In genomic region chr5:104778-105296, GRCh38 we compare ENCODE assay signal across 13 cellular contexts. TPM values are rescaled to one million over a fixed set of nuclear protein-coding genes. Genes with fewer than 3 reads are reported as not detected.
A peak's percentile ranks its signal among the peaks of the same experiment; 100 is the strongest.
DNase-seq lines count a peak whose midpoint lies in the region; ATAC-seq and TF ChIP-seq lines count a peak whose summit lies in the region.
"Had no signal": no experiment of that assay in that cellular context is flagged by ENCODE, and none has a peak within 500 bp of the region (broad histone marks: within the 10 kb centered on the region; RNA-seq: fewer than 3 reads in every experiment).

No MANE protein-coding gene starts in this region.

- H3K9me3 Mint-ChIP-seq in brain: no peaks in the 10 kb centered on the region
- peaks cover under 1% of the 10 kb centered on the region for H3K9me3 Mint-ChIP-seq in neural progenitor cell
- no peaks in the 10 kb centered on the region for H3K9me3 Mint-ChIP-seq in activated naive CD4-positive, alpha-beta T cell treated with anti-CD3 and anti-CD28 coated beads, Interleukin-2, amount 10 ng/mL, durations not matched to agents 7 days and 5 days

- DNase-seq in cardiac muscle cell (ENCODE audit: low read depth in 1 of 2, low spot score in 1 of 2) (no peak), left ventricle myocardium superior (no peak), neural progenitor cell (ENCODE audit: low spot score) (no peak), RPMI8226 (no peak)
- DNase-seq in activated naive CD4-positive, alpha-beta T cell treated with anti-CD3 and anti-CD28 coated beads, Interleukin-2, amount 10 ng/mL, durations not matched to agents 7 days and 5 days: no peak
- no peak for DNase-seq in activated effector memory CD4-positive, alpha-beta T cell treated with anti-CD3 and anti-CD28 coated beads, Interleukin-2, amount 50 U/mL, for 16 hours
- DNase-seq: Caco-2, DMS153, MV-4-11, NCI-H524 treated with DMSO at 0.1 percent for 48 hours had no signal

- H3K36me3 ChIP-seq in cardiac muscle cell (no peaks in the 10 kb centered on the region), neural progenitor cell (no peaks in the 10 kb centered on the region)

- H3K4me1 Mint-ChIP-seq in brain (peaks cover 38% of the 10 kb centered on the region), neural progenitor cell (peaks cover 33% of the 10 kb centered on the region)
- H3K4me1 Mint-ChIP-seq in activated naive CD4-positive, alpha-beta T cell treated with anti-CD3 and anti-CD28 coated beads, Interleukin-2, amount 10 ng/mL, durations not matched to agents 7 days and 5 days: no peaks in the 10 kb centered on the region

- TF ChIP-seq CTCF in cardiac muscle cell (IDR thresholded peaks at IDR 0.05; ENCODE audit: low read depth, low read length): no peak
- TF ChIP-seq CTCF in brain (conservative IDR thresholded peaks at IDR 0.05): no peak
- no peak for TF ChIP-seq CTCF in neural progenitor cell (IDR thresholded peaks at IDR 0.05)

- no peak overlapping the region for H3K4me3 ChIP-seq in cardiac muscle cell
- no peak overlapping the region for H3K4me3 ChIP-seq in neural progenitor cell

- no peak overlapping the region for H3K9ac ChIP-seq in neural progenitor cell

- ATAC-seq in left ventricle myocardium superior: no peak

- CTCF ChIA-PET in activated naive CD4-positive, alpha-beta T cell treated with anti-CD3 and anti-CD28 coated beads, Interleukin-2, amount 10 ng/mL, durations not matched to agents 7 days and 5 days (lab: Charles Lee): no interaction called here

- peaks cover 34% of the 10 kb centered on the region for H3K4me1 ChIP-seq in cardiac muscle cell (ENCODE audit: low read depth)
- H3K4me1 ChIP-seq in neural progenitor cell: peaks cover 30% of the 10 kb centered on the region
- H3K4me1 ChIP-seq: Caco-2 had no signal

- H3K27ac Mint-ChIP-seq in brain (peak overlapping the region in 3 of 5 experiments; percentile 45 to 86 (median 47)), neural progenitor cell (peak overlapping the region; percentile 87)
- no peak overlapping the region for H3K27ac Mint-ChIP-seq in activated naive CD4-positive, alpha-beta T cell treated with anti-CD3 and anti-CD28 coated beads, Interleukin-2, amount 10 ng/mL, durations not matched to agents 7 days and 5 days

- peaks cover 49% of the 10 kb centered on the region for H4K20me1 ChIP-seq in neural progenitor cell (ENCODE audit: low read depth)

- peak overlapping the region; percentile 54 for H3K4me2 ChIP-seq in neural progenitor cell

- H3K79me2 ChIP-seq in neural progenitor cell (ENCODE audit: low read depth): peaks cover 81% of the 10 kb centered on the region

- no peaks in the 10 kb centered on the region for H3K36me3 Mint-ChIP-seq in brain
- H3K36me3 Mint-ChIP-seq in neural progenitor cell: peaks cover 20% of the 10 kb centered on the region
- no peaks in the 10 kb centered on the region for H3K36me3 Mint-ChIP-seq in activated naive CD4-positive, alpha-beta T cell treated with anti-CD3 and anti-CD28 coated beads, Interleukin-2, amount 10 ng/mL, durations not matched to agents 7 days and 5 days

- peak overlapping the region; percentile 41 for H3K27ac ChIP-seq in cardiac muscle cell
- H3K27ac ChIP-seq in neural progenitor cell: peak overlapping the region; percentile 42
- H3K27ac ChIP-seq: C4-2B, HL-60 had no signal

- no peak overlapping the region for H2AFZ ChIP-seq in neural progenitor cell (replicated peaks)

- H3K27me3 ChIP-seq in cardiac muscle cell (no peaks in the 10 kb centered on the region), neural progenitor cell (no peaks in the 10 kb centered on the region)

- H3F3A ChIP-seq in neural progenitor cell (ENCODE audit: low read depth): peaks cover 24% of the 10 kb centered on the region

- peak overlapping the region in 2 of 5 experiments; percentile 16 to 77 for H3K4me3 Mint-ChIP-seq in brain
- H3K4me3 Mint-ChIP-seq in neural progenitor cell: peak overlapping the region; percentile 27
- no peak overlapping the region for H3K4me3 Mint-ChIP-seq in activated naive CD4-positive, alpha-beta T cell treated with anti-CD3 and anti-CD28 coated beads, Interleukin-2, amount 10 ng/mL, durations not matched to agents 7 days and 5 days

- intact Hi-C loops in left ventricle myocardium superior (cut with micrococcal nuclease): no loop called here

- H3K9me3 ChIP-seq in cardiac muscle cell (ENCODE audit: low read depth) (no peaks in the 10 kb centered on the region), neural progenitor cell (ENCODE audit: low read depth) (peaks cover 3% of the 10 kb centered on the region)
- H3K9me3 ChIP-seq: Caco-2 had no signal

- no peaks in the 10 kb centered on the region for H3K27me3 Mint-ChIP-seq in brain
- peaks cover 3% of the 10 kb centered on the region for H3K27me3 Mint-ChIP-seq in neural progenitor cell (ENCODE audit: insufficient read depth, low read depth)
- H3K27me3 Mint-ChIP-seq in activated naive CD4-positive, alpha-beta T cell treated with anti-CD3 and anti-CD28 coated beads, Interleukin-2, amount 10 ng/mL, durations not matched to agents 7 days and 5 days: peaks cover 8% of the 10 kb centered on the region

RNA-seq across cellular contexts. Expression of gene PLEKHG4B, which starts 12.9 kb away (rescaled TPM):
- total RNA-seq in cardiac muscle cell: 15.0 and 20.1 TPM in 2 replicates
- polyA plus RNA-seq in cardiac muscle cell: 8.1 and 9.9 TPM in 2 replicates
- total RNA-seq in left ventricle myocardium superior: not detected
- 23.0 TPM for polyA plus RNA-seq in brain (ENCODE audit: insufficient read depth, low read depth, low replicate concordance)
- 28.8 and 63.1 TPM in 2 replicates for total RNA-seq in neural progenitor cell (ENCODE audit: low replicate concordance)

Comparison
In these comparisons a context has a peak if more than half of its experiments do, and no peak if none do; other contexts are left out.
1. RNA of gene PLEKHG4B, which starts 12.9 kb away (total RNA-seq): 28.8 to 63.1 TPM in neural progenitor cell and 15.0 to 20.1 TPM in cardiac muscle cell; not detected in left ventricle myocardium superior (single experiment); every median in the first group is over 10 times any median in the second.